ENCODE assay signal across 19 cellular contexts in the genomic region with DNA sequence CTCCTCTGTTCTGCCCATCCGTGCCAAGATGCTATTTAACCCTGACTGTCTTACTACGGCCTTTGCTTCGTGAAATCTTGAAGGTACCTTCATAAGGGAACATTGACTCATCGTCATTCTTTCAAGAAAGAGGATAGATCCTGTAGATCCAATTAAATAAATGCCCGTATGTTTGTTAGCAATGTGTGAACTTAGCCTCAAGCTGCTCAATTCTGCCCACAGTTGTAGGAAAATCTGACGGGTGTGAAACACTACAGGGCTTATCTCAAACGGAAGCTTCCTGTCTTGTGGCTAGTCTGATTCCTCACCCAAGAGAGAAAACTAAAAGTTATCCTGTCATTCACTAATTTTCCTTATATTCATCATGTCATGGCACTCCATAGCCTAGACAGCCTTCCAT.
DNase-seq lines count a peak whose midpoint lies in the region; ATAC-seq, FAIRE-seq and TF ChIP-seq lines count a peak whose summit lies in the region.
"Had no signal": no experiment of that assay in that cellular context is flagged by ENCODE, and none has a peak within 500 bp of the region (broad histone marks: within the 10 kb centered on the region; RNA-seq: fewer than 3 reads in every experiment).

No MANE protein-coding gene starts in this region.

- WGBS in right lobe of liver (ENCODE audit: insufficient coverage, low coverage, low lambda C conversion rate, missing lambda C conversion rate), result 75% methylated on average over 7 of the region's 7 CpGs

- no peaks in the 10 kb centered on the region for H3K27me3 ChIP-seq in bronchial epithelial cell (ENCODE audit: control insufficient read depth, insufficient read depth, low read length)
- no peaks in the 10 kb centered on the region for H3K27me3 ChIP-seq in right lobe of liver

- ATAC-seq in right lobe of liver, result no peak
- ATAC-seq: GM23338, HCT116 had no signal

- FAIRE-seq in bronchial epithelial cell (lab: Jason Lieb, UNC), result peak; percentile 32
- FAIRE-seq: A204.1, GM12892, GM18507, H54 had no signal

- H3K9me3 ChIP-seq in right lobe of liver, result no peaks in the 10 kb centered on the region

- DNase-seq in MV-4-11 (lab: John Stamatoyannopoulos, UW), result peak; percentile 72
- DNase-seq in NCI-H82 treated with DMSO at 0.1 percent for 48 hours (lab: John Stamatoyannopoulos, UW; ENCODE audit: unreplicated experiment), result peak; percentile 20
- no peak for DNase-seq in bronchial epithelial cell (ENCODE audit: low read depth)
- DNase-seq in right lobe of liver, result no peak
- DNase-seq in NCI-H1105 (lab: John Stamatoyannopoulos, UW), result no peak
- no peak for DNase-seq in Ammon's horn (ENCODE audit: low spot score)
- DNase-seq: ACHN; CD4-positive, alpha-beta memory T cell; DMS153; DMS79; GDM1; HFFc6 had no signal

- H3K4me3 ChIP-seq in bronchial epithelial cell (ENCODE audit: low read depth, low read length) (no peak overlapping the region), right lobe of liver (no peak overlapping the region)
- H3K4me3 ChIP-seq: GM23338 had no signal

- no peaks in the 10 kb centered on the region for H3K4me1 ChIP-seq in right lobe of liver

- TF ChIP-seq POLR2A in right lobe of liver (IDR thresholded peaks at IDR 0.05), result no peak

- TF ChIP-seq CTCF in bronchial epithelial cell (IDR thresholded peaks at IDR 0.05; ENCODE audit: insufficient read depth, low read length, severe bottlenecking), result no peak
- no peak for TF ChIP-seq CTCF in right lobe of liver (IDR thresholded peaks at IDR 0.05)

- intact Hi-C loops in right lobe of liver (cut with DNase I), result no loop called here

- H3K27ac ChIP-seq in right lobe of liver, result no peak overlapping the region
- H3K27ac ChIP-seq: HL-60 had no signal

- H3K36me3 ChIP-seq in bronchial epithelial cell (ENCODE audit: control insufficient read depth, insufficient read depth, low read length), result no peaks in the 10 kb centered on the region
- no peaks in the 10 kb centered on the region for H3K36me3 ChIP-seq in right lobe of liver

Comparison
In these comparisons a context has a peak if more than half of its experiments do, and no peak if none do; other contexts are left out.
1. DNase-seq: peak in MV-4-11 (single experiment) and NCI-H82 treated with DMSO at 0.1 percent for 48 hours (single experiment); none in bronchial epithelial cell (single experiment), right lobe of liver (0 of 3), NCI-H1105 (single experiment) and Ammon's horn (single experiment).